Comparison of ENCODE assay signal across 8 cellular contexts in the genomic region with DNA sequence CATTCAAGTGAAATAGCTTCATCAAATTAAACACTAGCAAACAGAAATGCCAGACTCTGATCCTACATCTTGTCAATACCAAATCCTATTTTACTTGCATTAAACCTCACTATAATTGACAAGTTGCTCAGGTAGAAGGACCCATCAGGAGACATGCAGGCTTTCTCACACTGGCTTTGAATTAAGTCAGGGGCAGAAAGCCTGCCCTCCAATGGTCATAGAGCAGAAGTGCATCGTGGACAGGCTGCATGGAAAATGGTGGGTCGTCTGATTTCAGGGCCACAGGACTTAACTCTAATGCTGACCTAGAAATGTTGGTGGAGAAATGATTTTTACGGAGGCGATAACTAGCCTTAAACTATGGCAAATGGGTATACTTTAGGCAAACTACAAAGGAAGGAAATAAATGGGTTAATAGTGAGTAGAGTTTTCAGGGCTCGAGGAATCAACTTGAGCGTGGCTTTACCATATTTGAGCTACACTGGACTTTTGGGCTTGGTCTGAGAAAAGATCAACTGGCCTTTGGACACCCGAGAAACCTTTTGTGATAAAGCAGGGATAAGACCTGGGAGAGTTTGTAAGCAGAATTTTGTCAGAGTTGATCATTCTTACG.
DNase-seq lines count a peak whose midpoint lies in the region; TF ChIP-seq lines count a peak whose summit lies in the region.

No MANE protein-coding gene starts in this region.

- no peaks in the 10 kb centered on the region for H3K27me3 Mint-ChIP-seq in activated naive CD4-positive, alpha-beta T cell treated with anti-CD3 and anti-CD28 coated beads for 36 hours (ENCODE audit: low read depth)
- peaks cover 4% of the 10 kb centered on the region for H3K27me3 Mint-ChIP-seq in chondrocyte (ENCODE audit: low read depth)

- no peak for TF ChIP-seq EP300 in transverse colon (IDR thresholded peaks at IDR 0.05; ENCODE audit: low read depth)

- TF ChIP-seq POLR2A in transverse colon (IDR thresholded peaks at IDR 0.05): no peak

- no peaks in the 10 kb centered on the region for H3K9me3 ChIP-seq in transverse colon
- no peaks in the 10 kb centered on the region for H3K9me3 ChIP-seq in effector memory CD4-positive, alpha-beta T cell (ENCODE audit: control insufficient read depth, low read length)

- H3K4me1 ChIP-seq in transverse colon: no peaks in the 10 kb centered on the region
- H3K4me1 ChIP-seq in effector memory CD4-positive, alpha-beta T cell (ENCODE audit: control insufficient read depth, insufficient read depth, low read length, poor library complexity, severe bottlenecking): no peaks in the 10 kb centered on the region

- in situ Hi-C loops in transverse colon (cut with MboI; ENCODE audit: low pct_ligation_motif_present in 1 of 4, low pct_unique_long_range_greater_than_20kb in 1 of 4, low sequenced_read_pairs in 3 of 4): no loop called here

- no peaks in the 10 kb centered on the region for H3K27me3 ChIP-seq in transverse colon
- H3K27me3 ChIP-seq in effector memory CD4-positive, alpha-beta T cell (replicated peaks; ENCODE audit: control insufficient read depth, insufficient read depth, low read length, poor library complexity, severe bottlenecking): no peaks in the 10 kb centered on the region

- no peak overlapping the region for H3K4me3 Mint-ChIP-seq in activated naive CD4-positive, alpha-beta T cell treated with anti-CD3 and anti-CD28 coated beads for 36 hours
- no peak overlapping the region for H3K4me3 Mint-ChIP-seq in chondrocyte (ENCODE audit: unreplicated experiment)

- H3K9me3 Mint-ChIP-seq in activated naive CD4-positive, alpha-beta T cell treated with anti-CD3 and anti-CD28 coated beads for 36 hours: peaks cover 1% of the 10 kb centered on the region
- no peaks in the 10 kb centered on the region for H3K9me3 Mint-ChIP-seq in chondrocyte (ENCODE audit: low read depth)

- 70 to 71% methylated on average over 7 to 8 of the region's 8 CpGs for WGBS in transverse colon (ENCODE audit: low coverage in 1 of 2), 2 donors

- CTCF ChIA-PET in activated naive CD4-positive, alpha-beta T cell treated with anti-CD3 and anti-CD28 coated beads for 36 hours (lab: Charles Lee): interaction anchor here (0.5 kb wide), 1 partner anchor 546 kb away, joined by 3 read pairs; no protein-coding TSS in a partner anchor

- no peaks in the 10 kb centered on the region for H3K36me3 Mint-ChIP-seq in activated naive CD4-positive, alpha-beta T cell treated with anti-CD3 and anti-CD28 coated beads for 36 hours (ENCODE audit: low read depth)
- no peaks in the 10 kb centered on the region for H3K36me3 Mint-ChIP-seq in chondrocyte (ENCODE audit: low read depth)

- DNase-seq in activated naive CD4-positive, alpha-beta T cell treated with anti-CD3 and anti-CD28 coated beads for 36 hours: peak; percentile 5
- no peak for DNase-seq in activated naive CD4-positive, alpha-beta T cell (lab: John Stamatoyannopoulos, UW)
- peak; percentile 62 for DNase-seq in HT-29 (ENCODE audit: low spot score)
- DNase-seq in chondrocyte (ENCODE audit: low spot score): no peak
- no peak for DNase-seq in transverse colon
- DNase-seq in NCI-H345 (lab: John Stamatoyannopoulos, UW): no peak
- no peak for DNase-seq in effector memory CD4-positive, alpha-beta T cell
- no peak for DNase-seq in Ammon's horn (ENCODE audit: low spot score)

- H3K27ac ChIP-seq in transverse colon: no peak overlapping the region
- no peak overlapping the region for H3K27ac ChIP-seq in effector memory CD4-positive, alpha-beta T cell (ENCODE audit: insufficient read depth, low read length, poor library complexity, severe bottlenecking)

- TF ChIP-seq CTCF in chondrocyte (IDR thresholded peaks at IDR 0.05) (peak; percentile 48), transverse colon (IDR thresholded peaks at IDR 0.05) (peak in 4 of 5 experiments; percentile 16 to 48 (median 28))

- H3K36me3 ChIP-seq in transverse colon: no peaks in the 10 kb centered on the region
- no peaks in the 10 kb centered on the region for H3K36me3 ChIP-seq in effector memory CD4-positive, alpha-beta T cell (ENCODE audit: control insufficient read depth, insufficient read depth, low read length)

- H3K4me1 Mint-ChIP-seq in activated naive CD4-positive, alpha-beta T cell treated with anti-CD3 and anti-CD28 coated beads for 36 hours (ENCODE audit: low read depth): no peaks in the 10 kb centered on the region
- no peaks in the 10 kb centered on the region for H3K4me1 Mint-ChIP-seq in chondrocyte (ENCODE audit: low read depth)

- no peak overlapping the region for H3K4me3 ChIP-seq in transverse colon
- no peak overlapping the region for H3K4me3 ChIP-seq in effector memory CD4-positive, alpha-beta T cell (ENCODE audit: insufficient read depth, low read depth, low read length, poor library complexity, severe bottlenecking)

- no peak overlapping the region for H3K27ac Mint-ChIP-seq in activated naive CD4-positive, alpha-beta T cell treated with anti-CD3 and anti-CD28 coated beads for 36 hours
- H3K27ac Mint-ChIP-seq in chondrocyte (ENCODE audit: unreplicated experiment): no peak overlapping the region

- intact Hi-C loops in activated naive CD4-positive, alpha-beta T cell treated with anti-CD3 and anti-CD28 coated beads for 36 hours (cut with micrococcal nuclease): no loop called here
- intact Hi-C loops in transverse colon (cut with DNase I; ENCODE audit: low total_unique reads): no loop called here

Comparison
In these comparisons a context has a peak if more than half of its experiments do, and no peak if none do; other contexts are left out.
1. DNase-seq: peak in activated naive CD4-positive, alpha-beta T cell treated with anti-CD3 and anti-CD28 coated beads for 36 hours (single experiment) and HT-29 (single experiment); none in activated naive CD4-positive, alpha-beta T cell (0 of 4), chondrocyte (single experiment), transverse colon (single experiment), NCI-H345 (single experiment), effector memory CD4-positive, alpha-beta T cell (0 of 3) and Ammon's horn (single experiment).